In genomic region chr1:159889821-159890252, GRCh38 we compare ENCODE assay signal across 8 cellular contexts. TPM values are rescaled to one million over a fixed set of nuclear protein-coding genes. Genes with fewer than 3 reads are reported as not detected.
DNase-seq lines count a peak whose midpoint lies in the region; ATAC-seq and TF ChIP-seq lines count a peak whose summit lies in the region.

No MANE protein-coding gene starts in this region.

- intact Hi-C loops in left lung (cut with DNase I): loop anchor here in 1 of 2 donors (5.0 kb wide), 1 partner anchor 93 kb away; no protein-coding TSS in a partner anchor
- intact Hi-C loops in activated CD4-positive, alpha-beta T cell treated with anti-CD3 and anti-CD28 coated beads, Interleukin-2, amount 10 ng/mL, durations not matched to agents 24 days and 14 days (cut with micrococcal nuclease): loop anchor here (2.0 to 5.0 kb wide), 2 partner anchors 38 to 117 kb away; no protein-coding TSS in a partner anchor

- H3K4me1 Mint-ChIP-seq in activated CD4-positive, alpha-beta T cell treated with anti-CD3 and anti-CD28 coated beads, Interleukin-2, amount 10 ng/mL, durations not matched to agents 24 days and 14 days: peaks cover 12% of the 10 kb centered on the region

- no peaks in the 10 kb centered on the region for H3K36me3 Mint-ChIP-seq in activated CD4-positive, alpha-beta T cell treated with anti-CD3 and anti-CD28 coated beads, Interleukin-2, amount 10 ng/mL, durations not matched to agents 24 days and 14 days (ENCODE audit: low read depth)

- H3K4me1 ChIP-seq in left lung: peaks cover 12 to 31% of the 10 kb centered on the region in 2 donors

- H3K9me3 Mint-ChIP-seq in activated CD4-positive, alpha-beta T cell treated with anti-CD3 and anti-CD28 coated beads, Interleukin-2, amount 10 ng/mL, durations not matched to agents 24 days and 14 days: no peaks in the 10 kb centered on the region

- H3K27ac ChIP-seq in left lung: peak overlapping the region; percentile 76 to 82

- DNase-seq in NCI-H82 (lab: John Stamatoyannopoulos, UW) (peak; percentile 45), NCI-H82 treated with DMSO at 0.1 percent for 48 hours (lab: John Stamatoyannopoulos, UW; ENCODE audit: unreplicated experiment) (no peak), KG1 (lab: John Stamatoyannopoulos, UW) (peak; percentile 16), astrocyte of the cerebellum (ENCODE audit: low read depth) (peak; percentile 87), left lung (peak in 1 of 2 donors; percentile 36), G401 (ENCODE audit: low spot score) (no peak)
- no peak for DNase-seq in activated CD4-positive, alpha-beta T cell treated with anti-CD3 and anti-CD28 coated beads, Interleukin-2, amount 10 ng/mL, durations not matched to agents 24 days and 14 days

- H3K27me3 ChIP-seq in left lung: no peaks in the 10 kb centered on the region

- H3K36me3 ChIP-seq in left lung: no peaks in the 10 kb centered on the region

- no peak overlapping the region for H3K27ac Mint-ChIP-seq in activated CD4-positive, alpha-beta T cell treated with anti-CD3 and anti-CD28 coated beads, Interleukin-2, amount 10 ng/mL, durations not matched to agents 24 days and 14 days

- no peak overlapping the region for H3K4me3 ChIP-seq in astrocyte of the cerebellum (ENCODE audit: low read depth, low read length)
- no peak overlapping the region for H3K4me3 ChIP-seq in left lung

- peaks cover 11% of the 10 kb centered on the region for H3K27me3 Mint-ChIP-seq in activated CD4-positive, alpha-beta T cell treated with anti-CD3 and anti-CD28 coated beads, Interleukin-2, amount 10 ng/mL, durations not matched to agents 24 days and 14 days

- TF ChIP-seq CTCF in astrocyte of the cerebellum (IDR thresholded peaks at IDR 0.05; ENCODE audit: low read depth, low read length, missing control alignments) (no peak), left lung (IDR thresholded peaks at IDR 0.05) (no peak)

- in situ Hi-C loops in astrocyte of the cerebellum (cut with HindIII; ENCODE audit: low sequenced_read_pairs): loop anchor here (5.0 kb wide), 1 partner anchor 93 kb away; no protein-coding TSS in a partner anchor
- in situ Hi-C loops in G401 (cut with HindIII; ENCODE audit: low sequenced_read_pairs): no loop called here

- no peak overlapping the region for H3K4me3 Mint-ChIP-seq in activated CD4-positive, alpha-beta T cell treated with anti-CD3 and anti-CD28 coated beads, Interleukin-2, amount 10 ng/mL, durations not matched to agents 24 days and 14 days

- ATAC-seq in GM21825 (IDR thresholded peaks at IDR 0.05; ENCODE audit: unreplicated experiment) (peak; percentile 89), left lung (peak; percentile 82)

- no peaks in the 10 kb centered on the region for H3K9me3 ChIP-seq in left lung

RNA-seq across cellular contexts. Expression of gene CFAP45, which starts 10.1 kb away (rescaled TPM):
- total RNA-seq in left lung: 1 to 10 TPM; 1.1 to 4.7 TPM
- not detected in 2 replicates for total RNA-seq in G401 (2014; rRNA removed; shearing (Covaris generic))
- 1.5 TPM in 2 replicates for total RNA-seq in activated CD4-positive, alpha-beta T cell treated with anti-CD3 and anti-CD28 coated beads, Interleukin-2, amount 10 ng/mL, durations not matched to agents 24 days and 14 days

RNA-seq across cellular contexts. Expression of gene VSIG8, which starts 27.4 kb away (rescaled TPM):
- total RNA-seq in left lung: not detected
- not detected in 2 replicates for total RNA-seq in G401 (2014; rRNA removed; shearing (Covaris generic))
- not detected in 2 replicates for total RNA-seq in activated CD4-positive, alpha-beta T cell treated with anti-CD3 and anti-CD28 coated beads, Interleukin-2, amount 10 ng/mL, durations not matched to agents 24 days and 14 days

RNA-seq across cellular contexts. Expression of gene TAGLN2, which starts 35.5 kb away (rescaled TPM):
- total RNA-seq in left lung: 100 to 1,000 TPM; 565 to 617 TPM
- total RNA-seq in G401 (2014; rRNA removed; shearing (Covaris generic)): 27.1 and 49.8 TPM in 2 replicates
- 488 and 517 TPM in 2 replicates for total RNA-seq in activated CD4-positive, alpha-beta T cell treated with anti-CD3 and anti-CD28 coated beads, Interleukin-2, amount 10 ng/mL, durations not matched to agents 24 days and 14 days

RNA-seq across cellular contexts. Expression of gene IGSF9, which starts 55.6 kb away (rescaled TPM):
- total RNA-seq in left lung: 1 to 10 TPM; 2.8 to 3.0 TPM
- not detected in 2 replicates for total RNA-seq in G401 (2014; rRNA removed; shearing (Covaris generic))
- total RNA-seq in activated CD4-positive, alpha-beta T cell treated with anti-CD3 and anti-CD28 coated beads, Interleukin-2, amount 10 ng/mL, durations not matched to agents 24 days and 14 days: not detected in 2 replicates

Comparison
In these comparisons a context has a peak if more than half of its experiments do, and no peak if none do; other contexts are left out.
1. DNase-seq: peak in NCI-H82 (single experiment), KG1 (single experiment) and astrocyte of the cerebellum (single experiment); none in NCI-H82 treated with DMSO at 0.1 percent for 48 hours (single experiment), G401 (single experiment) and activated CD4-positive, alpha-beta T cell treated with anti-CD3 and anti-CD28 coated beads, Interleukin-2, amount 10 ng/mL, durations not matched to agents 24 days and 14 days (single experiment).